ENCODE assay signal across 1 cellular context in genomic region chr6:93350774-93351173, GRCh38.
TF ChIP-seq lines count a peak whose summit lies in the region.

No MANE protein-coding gene starts in this region.

TF ChIP-seq in WTC11, 78 proteins besides CTCF, POLR2A, EP300 and RAD21 (continued from another document):
- no peak for TF ChIP-seq ZNF671 (CRISPR knock-in tag; IDR thresholded peaks at IDR 0.05)
